Comparison of ENCODE assay signal across 8 cellular contexts in genomic region chr11:798093-798713, GRCh38. TPM values are rescaled to one million over a fixed set of nuclear protein-coding genes. Genes with fewer than 3 reads are reported as not detected.
A peak's percentile ranks its signal among the peaks of the same experiment; 100 is the strongest.
DNase-seq lines count a peak whose midpoint lies in the region; ATAC-seq and TF ChIP-seq lines count a peak whose summit lies in the region.

TSS of gene SLC25A22 (minus strand) at chr11:798281. CDS start at chr11:795006, 3,275 bp downstream.

- H3K9me3 Mint-ChIP-seq in activated naive CD4-positive, alpha-beta T cell treated with anti-CD3 and anti-CD28 coated beads, Interleukin-2, amount 50 U/mL, for 72 hours, result no peaks in the 10 kb centered on the region

- H3K4me1 ChIP-seq in ES-I3 (ENCODE audit: insufficient read depth, low read length) (peaks cover 5% of the 10 kb centered on the region), ovary (ENCODE audit: insufficient read depth) (peaks cover 13% of the 10 kb centered on the region), transverse colon (peaks cover 16 to 35% (median 30%) of the 10 kb centered on the region in 4 donors)

- intact Hi-C loops in head of caudate nucleus (cut with DNase I) (loop anchor here (5.0 kb wide), 1 partner anchor 71 kb away; no protein-coding TSS in a partner anchor), ovary (cut with DNase I) (no loop called here), transverse colon (cut with DNase I; ENCODE audit: low total_unique reads) (no loop called here)

- TF ChIP-seq CTCF in ovary (IDR thresholded peaks at IDR 0.05) (peak; percentile 64 to 95 (median 94)), transverse colon (IDR thresholded peaks at IDR 0.05) (peak; percentile 72 to 94 (median 87))

- H3K27me3 ChIP-seq in ovary (no peaks in the 10 kb centered on the region), transverse colon (no peaks in the 10 kb centered on the region)

- TF ChIP-seq EP300 in ovary (IDR thresholded peaks at IDR 0.05) (no peak), transverse colon (IDR thresholded peaks at IDR 0.05; ENCODE audit: low read depth) (no peak)

- peak within 1 kb of the TSS; percentile 81 to 87 for H3K27ac Mint-ChIP-seq in activated naive CD4-positive, alpha-beta T cell treated with anti-CD3 and anti-CD28 coated beads, Interleukin-2, amount 50 U/mL, for 72 hours

- ATAC-seq in GM21825 (IDR thresholded peaks at IDR 0.05; ENCODE audit: unreplicated experiment), result peak; percentile 51
- ATAC-seq in SK-N-SH treated with all-trans-retinoic acid at 6 μM for 48 hours, result peak; percentile 56
- peak; percentile 55 to 66 for ATAC-seq in activated naive CD4-positive, alpha-beta T cell treated with anti-CD3 and anti-CD28 coated beads, Interleukin-2, amount 50 U/mL, for 72 hours

- no peaks in the 10 kb centered on the region for H3K36me3 Mint-ChIP-seq in activated naive CD4-positive, alpha-beta T cell treated with anti-CD3 and anti-CD28 coated beads, Interleukin-2, amount 50 U/mL, for 72 hours

- TF ChIP-seq POLR2A in ovary (IDR thresholded peaks at IDR 0.05) (no peak), transverse colon (IDR thresholded peaks at IDR 0.05) (no peak)

- WGBS in ovary, 3 donors, result 3 to 5% (median 4%) methylated on average over 37 to 69 of the region's 69 CpGs
- WGBS in transverse colon (ENCODE audit: low coverage in 1 of 2), 2 donors, result 12% methylated on average over 11 of the region's 69 CpGs; no CpG with 5 or more reads in 1 of the 2 donors

- peak within 1 kb of the TSS; percentile 34 to 73 for H3K27ac ChIP-seq in ovary
- peak within 1 kb of the TSS; percentile 81 to 94 (median 88) for H3K27ac ChIP-seq in transverse colon

- peak; percentile 67 for DNase-seq in LHCN-M2 (ENCODE audit: low read depth)
- peak; percentile 86 to 95 for DNase-seq in activated naive CD4-positive, alpha-beta T cell treated with anti-CD3 and anti-CD28 coated beads, Interleukin-2, amount 50 U/mL, for 72 hours (ENCODE audit: low spot score in 2 of 2)
- peak in 40 of 42 donors; percentile 62 to 91 (median 82) for DNase-seq in head of caudate nucleus
- peak; percentile 71 to 89 (median 82) for DNase-seq in ovary
- peak; percentile 83 for DNase-seq in transverse colon

- H3K9ac ChIP-seq in ES-I3 (ENCODE audit: low read depth, low read length), result peak within 1 kb of the TSS; percentile 76

- in situ Hi-C loops in transverse colon (cut with MboI; ENCODE audit: low pct_ligation_motif_present in 1 of 4, low pct_unique_long_range_greater_than_20kb in 1 of 4, low sequenced_read_pairs in 3 of 4), result no loop called here

- H3K9me3 ChIP-seq in ES-I3 (ENCODE audit: control insufficient read depth, insufficient read depth, low read length), result no peaks in the 10 kb centered on the region
- no peaks in the 10 kb centered on the region for H3K9me3 ChIP-seq in ovary
- no peaks in the 10 kb centered on the region for H3K9me3 ChIP-seq in transverse colon

- peaks cover 8% of the 10 kb centered on the region for H3K36me3 ChIP-seq in ES-I3 (ENCODE audit: insufficient read depth, low read length)
- H3K36me3 ChIP-seq in ovary, result no peaks in the 10 kb centered on the region
- H3K36me3 ChIP-seq in transverse colon, result no peaks in the 10 kb centered on the region

- H3K4me3 ChIP-seq in ovary, result peak within 1 kb of the TSS; percentile 71
- H3K4me3 ChIP-seq in transverse colon, result peak within 1 kb of the TSS; percentile 59 to 75 (median 72)

TF ChIP-seq in SK-N-SH treated with all-trans-retinoic acid at 6 μM for 48 hours, 23 proteins besides CTCF, POLR2A, EP300 and RAD21:
- TF ChIP-seq ZFP3 (CRISPR knock-in tag; IDR thresholded peaks at IDR 0.05) (no peak), RARB (CRISPR knock-in tag; IDR thresholded peaks at IDR 0.05) (no peak), POU6F1 (CRISPR knock-in tag; IDR thresholded peaks at IDR 0.05; ENCODE audit: borderline replicate concordance, low read depth) (no peak), PATZ1 (CRISPR knock-in tag; IDR thresholded peaks at IDR 0.05; ENCODE audit: borderline replicate concordance) (no peak), TCF4 (CRISPR knock-in tag; IDR thresholded peaks at IDR 0.05; ENCODE audit: borderline replicate concordance) (no peak), ESRRG (CRISPR knock-in tag; IDR thresholded peaks at IDR 0.05) (no peak), OSR1 (CRISPR knock-in tag; IDR thresholded peaks at IDR 0.05) (no peak), BACH2 (CRISPR knock-in tag; IDR thresholded peaks at IDR 0.05; ENCODE audit: borderline replicate concordance) (no peak), GLIS3 (CRISPR knock-in tag; IDR thresholded peaks at IDR 0.05) (no peak), ZNF565 (CRISPR knock-in tag; conservative IDR thresholded peaks at IDR 0.05; ENCODE audit: low read depth) (no peak), PPARA (CRISPR knock-in tag; IDR thresholded peaks at IDR 0.05; ENCODE audit: borderline replicate concordance) (no peak), TSHZ2 (CRISPR knock-in tag; IDR thresholded peaks at IDR 0.05) (no peak), ZC3H10 (CRISPR knock-in tag; IDR thresholded peaks at IDR 0.05) (no peak)

RNA-seq across cellular contexts. Expression of gene SLC25A22, which starts in this region (rescaled TPM):
- total RNA-seq in LHCN-M2 (2014; rRNA removed) (18.5 and 19.9 TPM in 2 replicates), ovary (10 to 100 TPM in 6 of 7 donors, 1 to 10 TPM in 1; 6.6 to 23.3 (median 16.7) TPM), transverse colon (10 to 100 TPM in 2 of 4 donors, 1 to 10 TPM in 2; 6.0 to 28.3 (median 9.7) TPM)
- polyA plus RNA-seq in LHCN-M2 (2012), result 13.4 TPM
- total RNA-seq in activated naive CD4-positive, alpha-beta T cell treated with anti-CD3 and anti-CD28 coated beads, Interleukin-2, amount 50 U/mL, for 72 hours, result 10 to 100 TPM; 22.6 to 34.6 TPM
- polyA plus RNA-seq in ovary, result 10 to 100 TPM in 1 of 2 donors, under 1 TPM in 1; 0.42 to 11.3 TPM

Comparison
In these comparisons a context has a peak if more than half of its experiments do, and no peak if none do; other contexts are left out.
1. Peak in every context shown above with its lines: DNase-seq, ATAC-seq, H3K4me3 ChIP-seq and H3K27ac ChIP-seq.